18 cellular contexts compared by ENCODE assay signal in the genomic region with DNA sequence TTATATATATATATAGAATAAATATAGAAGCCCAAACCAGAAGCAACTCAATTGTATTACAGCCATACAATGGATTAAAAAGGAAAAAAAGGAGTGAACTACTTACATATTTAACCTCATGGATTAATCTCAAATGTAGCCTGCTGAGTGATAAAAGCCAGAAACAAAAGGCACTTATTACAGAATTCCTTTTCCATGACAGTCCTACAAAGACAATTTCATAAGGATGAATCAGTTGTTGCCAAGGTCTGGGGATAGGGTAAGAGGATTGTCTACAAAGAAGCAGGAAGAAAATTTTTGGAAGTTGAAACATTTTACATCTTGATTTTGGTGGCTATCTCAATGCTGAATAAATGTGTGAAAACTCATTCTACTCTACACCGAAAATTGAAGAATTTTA.
DNase-seq lines count a peak whose midpoint lies in the region; FAIRE-seq and TF ChIP-seq lines count a peak whose summit lies in the region.
"Had no signal": no experiment of that assay in that cellular context is flagged by ENCODE, and none has a peak within 500 bp of the region (broad histone marks: within the 10 kb centered on the region; RNA-seq: fewer than 3 reads in every experiment).

No MANE protein-coding gene starts in this region.

- DNase-seq in AG10803 (ENCODE audit: low read depth) (peak; percentile 80), RWPE1 (ENCODE audit: low spot score) (peak; percentile 37), epithelial cell of esophagus (ENCODE audit: low read depth) (peak; percentile 73), kidney tubule cell (ENCODE audit: low spot score) (peak; percentile 77), D721Med (ENCODE audit: insufficient read length, low spot score) (no peak), T-helper 2 cell (no peak), NCI-H2107 (lab: John Stamatoyannopoulos, UW) (no peak), cortex of kidney (lab: John Stamatoyannopoulos, UW) (no peak)
- DNase-seq: BE2C; CD4-positive, alpha-beta memory T cell; MG63; NCI-H1092 treated with DMSO at 0.1 percent for 48 hours; NCI-H1694; NCI-H82 had no signal

- no peak overlapping the region for H3K27ac ChIP-seq in RWPE1
- H3K27ac ChIP-seq: HL-60, KMS-11, SJSA1 had no signal

- CTCF ChIA-PET in RWPE1 (lab: Yijun Ruan, JAX): no interaction called here

- POLR2A ChIA-PET in RWPE1 (lab: Yijun Ruan, JAX; ENCODE audit: low non-redundant PET): no interaction called here

- FAIRE-seq in D721Med (lab: Jason Lieb, UNC): no peak
- FAIRE-seq: H54 had no signal

- no peak for TF ChIP-seq CTCF in AG10803 (conservative IDR thresholded peaks at IDR 0.05; ENCODE audit: low read length)
- no peak for TF ChIP-seq CTCF in RWPE1 (conservative IDR thresholded peaks at IDR 0.05; ENCODE audit: low read depth)
- TF ChIP-seq CTCF in epithelial cell of esophagus (IDR thresholded peaks at IDR 0.05; ENCODE audit: insufficient read depth, low read depth, low read length, missing control alignments): no peak
- no peak for TF ChIP-seq CTCF in D721Med (IDR thresholded peaks at IDR 0.05; ENCODE audit: insufficient read depth, missing control alignments)

- no peak overlapping the region for H3K4me3 ChIP-seq in AG10803 (ENCODE audit: low read length)
- H3K4me3 ChIP-seq in epithelial cell of esophagus (ENCODE audit: low read length): no peak overlapping the region
- H3K4me3 ChIP-seq: MG63, SJSA1 had no signal

Comparison
In these comparisons a context has a peak if more than half of its experiments do, and no peak if none do; other contexts are left out.
1. DNase-seq: peak in AG10803 (single experiment), RWPE1 (single experiment), epithelial cell of esophagus (single experiment) and kidney tubule cell (single experiment); none in D721Med (single experiment), T-helper 2 cell (0 of 5), NCI-H2107 (single experiment) and cortex of kidney (single experiment).